ENCODE assay signal across 1 cellular context in genomic region chr19:1592023-1592754, GRCh38.
A peak's percentile ranks its signal among the peaks of the same experiment; 100 is the strongest.
TF ChIP-seq lines count a peak whose summit lies in the region.

No MANE protein-coding gene starts in this region.

TF ChIP-seq in HepG2, 621 proteins besides CTCF, POLR2A, EP300 and RAD21 (continued from another document and continues in another):
- TF ChIP-seq ARID4A (CRISPR knock-in tag; IDR thresholded peaks at IDR 0.05; ENCODE audit: borderline replicate concordance) = peak; percentile 78
- TF ChIP-seq ZNF3 (CRISPR knock-in tag; IDR thresholded peaks at IDR 0.05) = no peak
- no peak for TF ChIP-seq ZNF12 (CRISPR knock-in tag; IDR thresholded peaks at IDR 0.05)
- TF ChIP-seq HIVEP1 (CRISPR knock-in tag; IDR thresholded peaks at IDR 0.05) = 0 out of 2 replicates have a peak, but pooled peaks have one; percentile 60
- peak; percentile 85; the same call in 1 of the 2 replicates for TF ChIP-seq DZIP1 (CRISPR knock-in tag; IDR thresholded peaks at IDR 0.05)
- no peak for TF ChIP-seq FLYWCH1 (CRISPR knock-in tag; IDR thresholded peaks at IDR 0.05)
- TF ChIP-seq MAF1 (CRISPR knock-in tag; IDR thresholded peaks at IDR 0.05; ENCODE audit: borderline replicate concordance) = no peak
- TF ChIP-seq FOXP4 (CRISPR knock-in tag; IDR thresholded peaks at IDR 0.05) = no peak
- no peak for TF ChIP-seq ZNF513 (CRISPR knock-in tag; conservative IDR thresholded peaks at IDR 0.05)
- TF ChIP-seq ZBTB8A (CRISPR knock-in tag; IDR thresholded peaks at IDR 0.05; ENCODE audit: borderline replicate concordance, low read depth) = no peak
- no peak for TF ChIP-seq JARID2 (CRISPR knock-in tag; IDR thresholded peaks at IDR 0.05; ENCODE audit: insufficient replicate concordance)
- 0 out of 2 replicates have a peak, but pooled peaks have one; percentile 57 for TF ChIP-seq ZKSCAN8 (CRISPR knock-in tag; IDR thresholded peaks at IDR 0.05; ENCODE audit: borderline replicate concordance)
- TF ChIP-seq ZNF704 (CRISPR knock-in tag; IDR thresholded peaks at IDR 0.05; ENCODE audit: borderline replicate concordance) = no peak
- 0 out of 2 replicates have a peak, but pooled peaks have one; percentile 17 for TF ChIP-seq KDM4B (CRISPR knock-in tag; IDR thresholded peaks at IDR 0.05)
- no peak for TF ChIP-seq ZNF282 (IDR thresholded peaks at IDR 0.05; ENCODE audit: partially characterized antibody)
- TF ChIP-seq GPBP1L1 (CRISPR knock-in tag; IDR thresholded peaks at IDR 0.05) = no peak
- TF ChIP-seq HOXA5 (CRISPR knock-in tag; IDR thresholded peaks at IDR 0.05) = 0 out of 2 replicates have a peak, but pooled peaks have one; percentile 14
- TF ChIP-seq ZNF251 (CRISPR knock-in tag; IDR thresholded peaks at IDR 0.05) = no peak
- no peak for TF ChIP-seq ZNF224 (CRISPR knock-in tag; IDR thresholded peaks at IDR 0.05)
- TF ChIP-seq ZSCAN21 (CRISPR knock-in tag; IDR thresholded peaks at IDR 0.05; ENCODE audit: borderline replicate concordance) = peak; percentile 88
- no peak for TF ChIP-seq ZBTB37 (CRISPR knock-in tag; IDR thresholded peaks at IDR 0.05)
- no peak for TF ChIP-seq SMARCC2 (IDR thresholded peaks at IDR 0.05)
- 0 out of 2 replicates have a peak, but pooled peaks have one; percentile 27 for TF ChIP-seq ZBTB25 (CRISPR knock-in tag; IDR thresholded peaks at IDR 0.05)
- no peak for TF ChIP-seq ISX (CRISPR knock-in tag; conservative IDR thresholded peaks at IDR 0.05)
- TF ChIP-seq ZSCAN5A (CRISPR knock-in tag; IDR thresholded peaks at IDR 0.05; ENCODE audit: borderline replicate concordance) = no peak
- TF ChIP-seq RERE (CRISPR knock-in tag; IDR thresholded peaks at IDR 0.05; ENCODE audit: low read depth) = no peak
- no peak for TF ChIP-seq ESRRA (CRISPR knock-in tag; IDR thresholded peaks at IDR 0.05; ENCODE audit: low read depth)
- TF ChIP-seq ZNF367 (CRISPR knock-in tag; IDR thresholded peaks at IDR 0.05; ENCODE audit: borderline replicate concordance) = 0 out of 2 replicates have a peak, but pooled peaks have one; percentile 2
- TF ChIP-seq FOXJ3 (CRISPR knock-in tag; IDR thresholded peaks at IDR 0.05; ENCODE audit: borderline replicate concordance) = no peak
- no peak for TF ChIP-seq BCL6 (CRISPR knock-in tag; IDR thresholded peaks at IDR 0.05)
